In genomic region chr14:22112004-22112403, GRCh38 we compare ENCODE assay signal across 8 cellular contexts.
DNase-seq lines count a peak whose midpoint lies in the region; ATAC-seq and TF ChIP-seq lines count a peak whose summit lies in the region.

No MANE protein-coding gene starts in this region.

- H3K36me3 Mint-ChIP-seq in immature natural killer cell, result no peaks in the 10 kb centered on the region

- TF ChIP-seq CTCF in BE2C (IDR thresholded peaks at IDR 0.05; ENCODE audit: low read depth, low read length), result peak; percentile 71
- TF ChIP-seq CTCF in coronary artery (IDR thresholded peaks at IDR 0.05), result no peak

- H3K27ac ChIP-seq in coronary artery, result no peak overlapping the region
- no peak overlapping the region for H3K27ac ChIP-seq in neuronal stem cell (replicated peaks; ENCODE audit: low read length)

- H4K8ac ChIP-seq in neuronal stem cell (ENCODE audit: low read depth, low read length), result no peak overlapping the region

- H3K23ac ChIP-seq in neuronal stem cell (ENCODE audit: low read depth, low read length, poor library complexity), result no peak overlapping the region

- DNase-seq in BE2C (peak; percentile 51), HT-29 (ENCODE audit: low spot score) (peak; percentile 28), activated T-cell treated with anti-CD3 and anti-CD28 coated beads for 1 hour (ENCODE audit: low read depth) (peak; percentile 34), immature natural killer cell (peak; percentile 14 to 24 (median 16)), coronary artery (ENCODE audit: low spot score) (no peak), neuronal stem cell (ENCODE audit: low spot score) (no peak)

- H3K9me3 ChIP-seq in BE2C, result no peaks in the 10 kb centered on the region
- H3K9me3 ChIP-seq in neuronal stem cell (replicated peaks in 1 of 2; ENCODE audit: control insufficient read depth in 2 of 2, insufficient read depth in 1 of 2, low read depth in 1 of 2, low read length in 2 of 2), result no peaks in the 10 kb centered on the region

- H3K4me1 ChIP-seq in BE2C (no peaks in the 10 kb centered on the region), neuronal stem cell (ENCODE audit: control insufficient read depth in 2 of 2, insufficient read depth in 1 of 2, low read depth in 1 of 2, low read length in 2 of 2) (no peaks in the 10 kb centered on the region)

- no peak overlapping the region for H3K18ac ChIP-seq in neuronal stem cell (ENCODE audit: low read length)

- H2BK120ac ChIP-seq in neuronal stem cell (ENCODE audit: low read depth, low read length), result no peak overlapping the region

- H3K9me3 Mint-ChIP-seq in immature natural killer cell, result no peaks in the 10 kb centered on the region

- H3K79me1 ChIP-seq in neuronal stem cell (ENCODE audit: low read depth, low read length), result no peaks in the 10 kb centered on the region

- no peak overlapping the region for H2BK5ac ChIP-seq in neuronal stem cell (ENCODE audit: low read length)

- no peaks in the 10 kb centered on the region; the same call in 1 of the 2 replicates for H3K27me3 ChIP-seq in BE2C
- H3K27me3 ChIP-seq in neuronal stem cell (ENCODE audit: control insufficient read depth in 3 of 3, insufficient read depth in 3 of 3, low read depth in 1 of 3, low read length in 3 of 3), result no peaks in the 10 kb centered on the region

- H2AFZ ChIP-seq in neuronal stem cell (ENCODE audit: low read length), result no peak overlapping the region

- WGBS in neuronal stem cell (ENCODE audit: extremely low coverage in 2 of 2, insufficient read length in 2 of 2, insufficient replicate concordance in 1 of 2), 2 donors, result no CpG with 5 or more reads among the region's 3 CpGs

- H3K4me3 Mint-ChIP-seq in immature natural killer cell, result no peak overlapping the region

- no peak for ATAC-seq in GM18517 (IDR thresholded peaks at IDR 0.05; ENCODE audit: unreplicated experiment)
- ATAC-seq in HG02610 (IDR thresholded peaks at IDR 0.05; ENCODE audit: unreplicated experiment), result no peak

- H4K91ac ChIP-seq in neuronal stem cell (ENCODE audit: low read depth, low read length, poor library complexity), result no peak overlapping the region

- H3K4me3 ChIP-seq in BE2C (ENCODE audit: low read depth, low read length) (no peak overlapping the region), coronary artery (no peak overlapping the region), neuronal stem cell (ENCODE audit: low read length in 2 of 2) (no peak overlapping the region)

- H3K4me2 ChIP-seq in neuronal stem cell (ENCODE audit: insufficient read depth, low read length, poor library complexity, severe bottlenecking), result no peak overlapping the region

- H3K4ac ChIP-seq in neuronal stem cell (ENCODE audit: low read length), result no peak overlapping the region

- no peak overlapping the region for H3K14ac ChIP-seq in neuronal stem cell (ENCODE audit: low read length)

- H3K4me1 Mint-ChIP-seq in immature natural killer cell, result no peaks in the 10 kb centered on the region

- peaks cover 0 to 5% (median 4%) of the 10 kb centered on the region in 3 donors for H3K27me3 Mint-ChIP-seq in immature natural killer cell (ENCODE audit: low read depth in 3 of 3)

- H2BK15ac ChIP-seq in neuronal stem cell (ENCODE audit: low read length), result no peak overlapping the region

- no peak overlapping the region for H3K27ac Mint-ChIP-seq in immature natural killer cell

- no peak overlapping the region for H2BK12ac ChIP-seq in neuronal stem cell (ENCODE audit: low read length)

- H3K9ac ChIP-seq in neuronal stem cell (ENCODE audit: low read depth, low read length, poor library complexity), result no peak overlapping the region

- H2AK5ac ChIP-seq in neuronal stem cell (ENCODE audit: low read depth, low read length), result no peak overlapping the region

- H3K36me3 ChIP-seq in BE2C, result no peaks in the 10 kb centered on the region
- H3K36me3 ChIP-seq in neuronal stem cell (replicated peaks in 1 of 2; ENCODE audit: control insufficient read depth in 2 of 2, insufficient read depth in 2 of 2, low read length in 2 of 2), result no peaks in the 10 kb centered on the region

Comparison
In these comparisons a context has a peak if more than half of its experiments do, and no peak if none do; other contexts are left out.
1. DNase-seq: peak in BE2C (single experiment), HT-29 (single experiment), activated T-cell treated with anti-CD3 and anti-CD28 coated beads for 1 hour (single experiment) and immature natural killer cell (3 of 3); none in coronary artery (single experiment) and neuronal stem cell (single experiment).